ENCODE assay signal across 24 cellular contexts in the genomic region with DNA sequence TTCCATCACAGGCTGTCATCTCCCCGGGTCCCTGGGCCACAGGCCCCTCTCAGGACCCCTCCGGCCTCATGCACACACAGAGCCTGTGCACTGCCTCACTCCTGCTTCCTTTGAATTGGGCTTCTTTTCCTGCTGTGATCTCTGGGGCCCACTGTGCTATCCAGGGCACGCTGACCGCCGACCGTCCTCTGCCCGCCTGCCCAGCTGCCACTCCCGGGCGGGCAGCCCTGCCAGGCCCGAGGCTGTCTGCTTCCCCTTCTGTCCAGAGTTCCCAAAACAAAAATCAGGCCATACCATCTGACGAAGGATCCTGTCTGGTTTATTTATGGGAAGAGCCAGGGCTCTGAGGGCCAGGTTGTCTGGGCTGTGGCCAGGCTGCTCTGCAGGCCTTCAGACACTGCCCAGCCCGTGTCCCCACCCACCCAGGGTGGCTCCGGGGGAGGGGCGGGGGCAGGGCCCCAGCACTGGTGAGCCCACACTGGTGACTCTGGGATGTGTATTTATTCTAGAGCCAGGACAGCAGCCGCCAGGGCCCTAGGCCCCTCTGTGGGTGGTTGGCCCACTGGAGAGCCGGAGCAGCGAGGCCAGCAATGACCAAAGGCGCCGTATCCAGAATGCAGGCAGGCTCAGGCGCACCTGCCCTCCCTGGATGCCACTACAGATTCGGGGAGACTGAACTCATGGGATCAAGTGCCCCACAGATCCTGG. TPM values are rescaled to one million over a fixed set of nuclear protein-coding genes. Genes with fewer than 3 reads are reported as not detected.
A peak's percentile ranks its signal among the peaks of the same experiment; 100 is the strongest.
DNase-seq lines count a peak whose midpoint lies in the region; ATAC-seq and TF ChIP-seq lines count a peak whose summit lies in the region.
"Had no signal": no experiment of that assay in that cellular context is flagged by ENCODE, and none has a peak within 500 bp of the region (broad histone marks: within the 10 kb centered on the region; RNA-seq: fewer than 3 reads in every experiment).

No MANE protein-coding gene starts in this region.

- no peak overlapping the region for H3K4me3 ChIP-seq in vagina
- H3K4me3 ChIP-seq in WERI-Rb-1 (ENCODE audit: low read depth, low read length), result no peak overlapping the region
- H3K4me3 ChIP-seq: MG63, SJCRH30, testis had no signal

- peaks cover 43% of the 10 kb centered on the region for H3K4me1 ChIP-seq in vagina
- H3K4me1 ChIP-seq: parathyroid adenoma, SJCRH30 had no signal

- H3K9me3 ChIP-seq in vagina (no peaks in the 10 kb centered on the region), WERI-Rb-1 (ENCODE audit: severe bottlenecking) (no peaks in the 10 kb centered on the region)
- H3K9me3 ChIP-seq: MG63, SJCRH30, testis had no signal

- H3K27me3 ChIP-seq in vagina (no peaks in the 10 kb centered on the region), WERI-Rb-1 (ENCODE audit: insufficient read depth, low read depth, severe bottlenecking) (no peaks in the 10 kb centered on the region)
- H3K27me3 ChIP-seq: MG63, SJCRH30, testis had no signal

- H3K36me3 ChIP-seq in vagina, result no peaks in the 10 kb centered on the region
- no peaks in the 10 kb centered on the region for H3K36me3 ChIP-seq in WERI-Rb-1
- H3K36me3 ChIP-seq: SJCRH30 had no signal

- peak; percentile 45 for DNase-seq in activated effector memory CD4-positive, alpha-beta T cell treated with anti-CD3 and anti-CD28 coated beads, Interleukin-2, amount 50 U/mL, for 16 hours
- no peak for DNase-seq in activated effector memory CD4-positive, alpha-beta T cell treated with Interleukin-2 at 50 U/mL for 16 hours
- DNase-seq in left ventricle myocardium superior (peak; percentile 22), retina (peak; percentile 11), vagina (ENCODE audit: extremely low spot score in 2 of 2) (no peak), WERI-Rb-1 (no peak), NCI-H526 (lab: John Stamatoyannopoulos, UW) (no peak)
- DNase-seq: activated CD4-positive, alpha-beta T cell treated with anti-CD3 and anti-CD28 coated beads, Interleukin-2, amount 50 U/mL, for 48 hours; activated naive CD4-positive, alpha-beta T cell treated with anti-CD3 and anti-CD28 coated beads for 36 hours; activated T-cell treated with anti-CD3 and anti-CD28 coated beads, Interleukin-2, amount 50 U/mL, for 1 hour; AML-193; anterior cingulate cortex; GOT3; head of caudate nucleus; MG63; natural killer cell; NCI-H146; PC-3; SJCRH30; testis had no signal

- ATAC-seq in left ventricle myocardium superior (peak; percentile 8), HG03342 (IDR thresholded peaks at IDR 0.05; ENCODE audit: unreplicated experiment) (no peak)
- ATAC-seq: natural killer cell, PC-3 had no signal

- TF ChIP-seq POLR2A in vagina (IDR thresholded peaks at IDR 0.05), result no peak

- intact Hi-C loops in left ventricle myocardium superior (cut with micrococcal nuclease), result no loop called here
- intact Hi-C loops in vagina (cut with DNase I), result no loop called here

- no peak for TF ChIP-seq CTCF in vagina (IDR thresholded peaks at IDR 0.05)
- TF ChIP-seq CTCF in WERI-Rb-1 (IDR thresholded peaks at IDR 0.05; ENCODE audit: low read depth, low read length), result no peak

- H3K27ac ChIP-seq in vagina (peak overlapping the region; percentile 69), WERI-Rb-1 (no peak overlapping the region)
- H3K27ac ChIP-seq: 22Rv1, parathyroid adenoma, SJCRH30, testis had no signal

RNA-seq across cellular contexts. Expression of a gene that starts 57.0 kb away (rescaled TPM):
- 4.3 TPM for total RNA-seq in left ventricle myocardium superior
- total RNA-seq in vagina, result 17.4 TPM
- total RNA-seq: activated naive CD4-positive, alpha-beta T cell treated with anti-CD3 and anti-CD28 coated beads for 36 hours; PC-3; SJCRH30; T-helper 2 cell treated with Interferon-gamma antibody and Interleukin-4, amounts not matched to agents 100 ng/mL and 5 ng/mL, for 36 hours had no signal

Comparison
In these comparisons a context has a peak if more than half of its experiments do, and no peak if none do; other contexts are left out.
1. DNase-seq: peak in activated effector memory CD4-positive, alpha-beta T cell treated with anti-CD3 and anti-CD28 coated beads, Interleukin-2, amount 50 U/mL, for 16 hours (single experiment), left ventricle myocardium superior (single experiment) and retina (single experiment); none in activated effector memory CD4-positive, alpha-beta T cell treated with Interleukin-2 at 50 U/mL for 16 hours (single experiment), vagina (0 of 2), WERI-Rb-1 (single experiment) and NCI-H526 (0 of 2).